ENCODE assay signal across 1 cellular context in genomic region chr10:22677333-22677732, GRCh38.
TF ChIP-seq lines count a peak whose summit lies in the region.

No MANE protein-coding gene starts in this region.

TF ChIP-seq in WTC11, 78 proteins besides CTCF, POLR2A, EP300 and RAD21:
- TF ChIP-seq IRF1 (CRISPR knock-in tag; IDR thresholded peaks at IDR 0.05) (no peak), NR2C2 (CRISPR knock-in tag; IDR thresholded peaks at IDR 0.05) (no peak), ZNF512 (CRISPR knock-in tag; IDR thresholded peaks at IDR 0.05; ENCODE audit: borderline replicate concordance) (no peak), CREB1 (CRISPR knock-in tag; IDR thresholded peaks at IDR 0.05) (no peak), FOXP4 (CRISPR knock-in tag; IDR thresholded peaks at IDR 0.05) (no peak), NR1H2 (CRISPR knock-in tag; IDR thresholded peaks at IDR 0.05) (no peak), AR (CRISPR knock-in tag; IDR thresholded peaks at IDR 0.05) (no peak), OVOL2 (CRISPR knock-in tag; IDR thresholded peaks at IDR 0.05; ENCODE audit: borderline replicate concordance) (no peak), ZBTB21 (CRISPR knock-in tag; IDR thresholded peaks at IDR 0.05; ENCODE audit: borderline replicate concordance) (no peak), CREM (CRISPR knock-in tag; IDR thresholded peaks at IDR 0.05) (no peak), SMAD4 (CRISPR knock-in tag; IDR thresholded peaks at IDR 0.05) (no peak), USF1 (CRISPR knock-in tag; IDR thresholded peaks at IDR 0.05) (no peak), ARID4B (CRISPR knock-in tag; IDR thresholded peaks at IDR 0.05; ENCODE audit: borderline replicate concordance) (no peak), ZNF281 (CRISPR knock-in tag; IDR thresholded peaks at IDR 0.05) (no peak), GABPB1 (CRISPR knock-in tag; IDR thresholded peaks at IDR 0.05) (no peak)
